Comparison of ENCODE assay signal across 18 cellular contexts in the genomic region with DNA sequence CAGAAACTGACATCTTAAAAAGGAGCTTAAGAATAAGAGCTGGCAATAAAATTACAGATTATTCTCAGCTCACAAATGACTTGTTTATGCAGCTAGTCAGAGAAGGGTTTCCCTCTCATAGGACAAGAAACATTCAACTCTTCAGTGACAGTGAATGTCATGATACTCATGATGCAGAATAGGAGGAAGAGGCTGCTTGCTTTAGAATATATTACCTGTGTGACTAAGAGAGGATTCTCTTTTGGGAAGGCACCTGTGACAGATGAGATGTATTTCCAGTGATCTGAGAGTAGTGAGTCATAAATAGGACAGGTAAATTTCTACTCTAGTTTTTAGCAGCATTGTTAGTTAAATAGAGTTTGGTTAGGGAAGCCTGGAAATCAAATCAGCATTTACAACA. TPM values are rescaled to one million over a fixed set of nuclear protein-coding genes. Genes with fewer than 3 reads are reported as not detected.
DNase-seq lines count a peak whose midpoint lies in the region; ATAC-seq and TF ChIP-seq lines count a peak whose summit lies in the region.
"Had no signal": no experiment of that assay in that cellular context is flagged by ENCODE, and none has a peak within 500 bp of the region (broad histone marks: within the 10 kb centered on the region; RNA-seq: fewer than 3 reads in every experiment).

No MANE protein-coding gene starts in this region.

- H3K27ac Mint-ChIP-seq in activated CD4-positive, alpha-beta T cell treated with anti-CD3 and anti-CD28 coated beads for 36 hours, result peak overlapping the region; percentile 61
- H3K27ac Mint-ChIP-seq in central memory CD8-positive, alpha-beta T cell (ENCODE audit: low read depth), result peak overlapping the region; percentile 60
- H3K27ac Mint-ChIP-seq: activated CD4-positive, alpha-beta memory T cell treated with anti-CD3 and anti-CD28 coated beads, Interleukin-2, amount 10 ng/mL, durations not matched to agents 7 days and 5 days; endodermal cell had no signal

- no peaks in the 10 kb centered on the region for H3K9me3 ChIP-seq in neural cell (ENCODE audit: low read length)
- no peaks in the 10 kb centered on the region for H3K9me3 ChIP-seq in effector memory CD4-positive, alpha-beta T cell (ENCODE audit: control insufficient read depth, low read length)
- H3K9me3 ChIP-seq: ascending aorta, heart left ventricle had no signal

- CTCF ChIA-PET in activated CD4-positive, alpha-beta T cell treated with anti-CD3 and anti-CD28 coated beads for 36 hours (lab: Charles Lee), result interaction anchor here (2.2 kb wide), 1 partner anchor 26 kb away, joined by 5 read pairs; no protein-coding TSS in a partner anchor

- peaks cover 8% of the 10 kb centered on the region for H3K4me1 ChIP-seq in effector memory CD4-positive, alpha-beta T cell (ENCODE audit: control insufficient read depth, insufficient read depth, low read length, poor library complexity, severe bottlenecking)

- no peaks in the 10 kb centered on the region for H3K79me2 ChIP-seq in neural cell (replicated peaks; ENCODE audit: insufficient read depth, low read length)

- intact Hi-C loops in activated CD4-positive, alpha-beta T cell treated with anti-CD3 and anti-CD28 coated beads for 36 hours (cut with DNase I, micrococcal nuclease), result no loop called here

- H3K4me1 Mint-ChIP-seq in activated CD4-positive, alpha-beta T cell treated with anti-CD3 and anti-CD28 coated beads for 36 hours, result peaks cover 83% of the 10 kb centered on the region
- peaks cover 45% of the 10 kb centered on the region for H3K4me1 Mint-ChIP-seq in central memory CD8-positive, alpha-beta T cell
- H3K4me1 Mint-ChIP-seq: endodermal cell had no signal

- DNase-seq in activated CD4-positive, alpha-beta T cell treated with anti-CD3 and anti-CD28 coated beads for 36 hours, result no peak
- DNase-seq in activated CD4-positive, alpha-beta T cell treated with anti-CD3 and anti-CD28 coated beads for 1 hour, result no peak
- DNase-seq in OCI-M1 (lab: John Stamatoyannopoulos, UW) (peak; percentile 13), GM19238 (ENCODE audit: insufficient read length, low spot score) (no peak), superior temporal gyrus (ENCODE audit: extremely low spot score) (no peak)
- no peak for DNase-seq in central memory CD8-positive, alpha-beta T cell (ENCODE audit: low spot score in 2 of 2)
- DNase-seq in effector memory CD4-positive, alpha-beta T cell, result no peak
- DNase-seq: activated CD4-positive, alpha-beta memory T cell treated with anti-CD3 and anti-CD28 coated beads, Interleukin-2, amount 10 ng/mL, durations not matched to agents 7 days and 5 days; C1 segment of cervical spinal cord; DMS153; endodermal cell; heart left ventricle; IMR-90; NCI-H146; NCI-H774; SIG-M5 had no signal

- H3K36me3 Mint-ChIP-seq in activated CD4-positive, alpha-beta T cell treated with anti-CD3 and anti-CD28 coated beads for 36 hours (ENCODE audit: low read depth), result peaks cover 33% of the 10 kb centered on the region
- peaks cover 29% of the 10 kb centered on the region for H3K36me3 Mint-ChIP-seq in central memory CD8-positive, alpha-beta T cell (ENCODE audit: insufficient read depth)

- H3K4me3 Mint-ChIP-seq in activated CD4-positive, alpha-beta T cell treated with anti-CD3 and anti-CD28 coated beads for 36 hours, result no peak overlapping the region
- no peak overlapping the region for H3K4me3 Mint-ChIP-seq in central memory CD8-positive, alpha-beta T cell
- H3K4me3 Mint-ChIP-seq: activated CD4-positive, alpha-beta memory T cell treated with anti-CD3 and anti-CD28 coated beads, Interleukin-2, amount 10 ng/mL, durations not matched to agents 7 days and 5 days; endodermal cell had no signal

- no peaks in the 10 kb centered on the region for H4K20me1 ChIP-seq in neural cell (ENCODE audit: insufficient read depth)

- no peaks in the 10 kb centered on the region for H3F3A ChIP-seq in neural cell (ENCODE audit: insufficient read depth, low read length, poor library complexity, severe bottlenecking)

- POLR2A ChIA-PET in activated CD4-positive, alpha-beta T cell treated with anti-CD3 and anti-CD28 coated beads for 36 hours (lab: Charles Lee), result no interaction called here

- H3K27me3 ChIP-seq in neural cell (ENCODE audit: insufficient read depth, low read depth, low read length), result no peaks in the 10 kb centered on the region
- H3K27me3 ChIP-seq in effector memory CD4-positive, alpha-beta T cell (replicated peaks; ENCODE audit: control insufficient read depth, insufficient read depth, low read length, poor library complexity, severe bottlenecking), result no peaks in the 10 kb centered on the region
- H3K27me3 ChIP-seq: ascending aorta, heart left ventricle had no signal

- H3K27me3 Mint-ChIP-seq in activated CD4-positive, alpha-beta T cell treated with anti-CD3 and anti-CD28 coated beads for 36 hours, result no peaks in the 10 kb centered on the region
- no peaks in the 10 kb centered on the region for H3K27me3 Mint-ChIP-seq in central memory CD8-positive, alpha-beta T cell
- H3K27me3 Mint-ChIP-seq: activated CD4-positive, alpha-beta memory T cell treated with anti-CD3 and anti-CD28 coated beads, Interleukin-2, amount 10 ng/mL, durations not matched to agents 7 days and 5 days had no signal

- H3K9me2 ChIP-seq in neural cell (ENCODE audit: insufficient read depth, low read length), result no peaks in the 10 kb centered on the region

- H3K4me2 ChIP-seq in neural cell (ENCODE audit: low read length), result no peak overlapping the region

- no peak overlapping the region for H3K27ac ChIP-seq in neural cell (ENCODE audit: low read length)
- no peak overlapping the region for H3K27ac ChIP-seq in effector memory CD4-positive, alpha-beta T cell (ENCODE audit: insufficient read depth, low read length, poor library complexity, severe bottlenecking)
- H3K27ac ChIP-seq: ascending aorta, heart left ventricle had no signal

- ATAC-seq in activated CD4-positive, alpha-beta T cell treated with anti-CD3 and anti-CD28 coated beads for 36 hours, result peak; percentile 50
- ATAC-seq in central memory CD8-positive, alpha-beta T cell (replicated peaks; ENCODE audit: extremely low read depth, poor library complexity, severe bottlenecking), result no peak
- ATAC-seq: heart left ventricle had no signal

- peak; percentile 55 for TF ChIP-seq EP300 in neural cell (conservative IDR thresholded peaks at IDR 0.05; ENCODE audit: poor library complexity, severe bottlenecking)

- no peak overlapping the region for H3K4me3 ChIP-seq in neural cell (ENCODE audit: low read length)
- no peak overlapping the region for H3K4me3 ChIP-seq in effector memory CD4-positive, alpha-beta T cell (ENCODE audit: insufficient read depth, low read depth, low read length, poor library complexity, severe bottlenecking)
- H3K4me3 ChIP-seq: ascending aorta, heart left ventricle had no signal

- no peaks in the 10 kb centered on the region for H3K36me3 ChIP-seq in neural cell (ENCODE audit: insufficient read depth, low read length)
- peaks cover 9% of the 10 kb centered on the region for H3K36me3 ChIP-seq in effector memory CD4-positive, alpha-beta T cell (ENCODE audit: control insufficient read depth, insufficient read depth, low read length)

- TF ChIP-seq CTCF in neural cell (IDR thresholded peaks at IDR 0.05; ENCODE audit: poor library complexity, severe bottlenecking), result no peak

- H2AFZ ChIP-seq in neural cell (ENCODE audit: low read depth, low read length), result no peak overlapping the region

- no peaks in the 10 kb centered on the region for H3K9me3 Mint-ChIP-seq in activated CD4-positive, alpha-beta T cell treated with anti-CD3 and anti-CD28 coated beads for 36 hours (ENCODE audit: low read depth)
- H3K9me3 Mint-ChIP-seq in central memory CD8-positive, alpha-beta T cell, result no peaks in the 10 kb centered on the region
- H3K9me3 Mint-ChIP-seq: activated CD4-positive, alpha-beta memory T cell treated with anti-CD3 and anti-CD28 coated beads, Interleukin-2, amount 10 ng/mL, durations not matched to agents 7 days and 5 days; endodermal cell had no signal

- TF ChIP-seq RAD21 in neural cell (conservative IDR thresholded peaks at IDR 0.05), result no peak

- no peak overlapping the region for H3K9ac ChIP-seq in neural cell (ENCODE audit: low read length)

TF ChIP-seq in neural cell, 6 proteins besides CTCF, POLR2A, EP300 and RAD21:
- TF ChIP-seq, protein P1, sequence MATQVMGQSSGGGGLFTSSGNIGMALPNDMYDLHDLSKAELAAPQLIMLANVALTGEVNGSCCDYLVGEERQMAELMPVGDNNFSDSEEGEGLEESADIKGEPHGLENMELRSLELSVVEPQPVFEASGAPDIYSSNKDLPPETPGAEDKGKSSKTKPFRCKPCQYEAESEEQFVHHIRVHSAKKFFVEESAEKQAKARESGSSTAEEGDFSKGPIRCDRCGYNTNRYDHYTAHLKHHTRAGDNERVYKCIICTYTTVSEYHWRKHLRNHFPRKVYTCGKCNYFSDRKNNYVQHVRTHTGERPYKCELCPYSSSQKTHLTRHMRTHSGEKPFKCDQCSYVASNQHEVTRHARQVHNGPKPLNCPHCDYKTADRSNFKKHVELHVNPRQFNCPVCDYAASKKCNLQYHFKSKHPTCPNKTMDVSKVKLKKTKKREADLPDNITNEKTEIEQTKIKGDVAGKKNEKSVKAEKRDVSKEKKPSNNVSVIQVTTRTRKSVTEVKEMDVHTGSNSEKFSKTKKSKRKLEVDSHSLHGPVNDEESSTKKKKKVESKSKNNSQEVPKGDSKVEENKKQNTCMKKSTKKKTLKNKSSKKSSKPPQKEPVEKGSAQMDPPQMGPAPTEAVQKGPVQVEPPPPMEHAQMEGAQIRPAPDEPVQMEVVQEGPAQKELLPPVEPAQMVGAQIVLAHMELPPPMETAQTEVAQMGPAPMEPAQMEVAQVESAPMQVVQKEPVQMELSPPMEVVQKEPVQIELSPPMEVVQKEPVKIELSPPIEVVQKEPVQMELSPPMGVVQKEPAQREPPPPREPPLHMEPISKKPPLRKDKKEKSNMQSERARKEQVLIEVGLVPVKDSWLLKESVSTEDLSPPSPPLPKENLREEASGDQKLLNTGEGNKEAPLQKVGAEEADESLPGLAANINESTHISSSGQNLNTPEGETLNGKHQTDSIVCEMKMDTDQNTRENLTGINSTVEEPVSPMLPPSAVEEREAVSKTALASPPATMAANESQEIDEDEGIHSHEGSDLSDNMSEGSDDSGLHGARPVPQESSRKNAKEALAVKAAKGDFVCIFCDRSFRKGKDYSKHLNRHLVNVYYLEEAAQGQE (IDR thresholded peaks at IDR 0.05; ENCODE audit: borderline replicate concordance), result no peak
- TF ChIP-seq POLR2AphosphoS5 (IDR thresholded peaks at IDR 0.05) (peak; percentile 20), TAF1 (IDR thresholded peaks at IDR 0.05; ENCODE audit: low read depth) (no peak), SMC3 (conservative IDR thresholded peaks at IDR 0.05; ENCODE audit: poor library complexity) (no peak)

RNA-seq across cellular contexts. Expression of a gene that starts 39.9 kb away (rescaled TPM):
- 10 to 100 TPM; 30.8 to 32.0 TPM for total RNA-seq in activated CD4-positive, alpha-beta T cell treated with anti-CD3 and anti-CD28 coated beads for 36 hours
- polyA plus RNA-seq in neural cell, result 37.4 and 37.5 TPM in 2 replicates
- polyA minus RNA-seq in neural cell, result 34.3 and 40.7 TPM in 2 replicates
